ENCODE assay signal across 8 cellular contexts in the genomic region with DNA sequence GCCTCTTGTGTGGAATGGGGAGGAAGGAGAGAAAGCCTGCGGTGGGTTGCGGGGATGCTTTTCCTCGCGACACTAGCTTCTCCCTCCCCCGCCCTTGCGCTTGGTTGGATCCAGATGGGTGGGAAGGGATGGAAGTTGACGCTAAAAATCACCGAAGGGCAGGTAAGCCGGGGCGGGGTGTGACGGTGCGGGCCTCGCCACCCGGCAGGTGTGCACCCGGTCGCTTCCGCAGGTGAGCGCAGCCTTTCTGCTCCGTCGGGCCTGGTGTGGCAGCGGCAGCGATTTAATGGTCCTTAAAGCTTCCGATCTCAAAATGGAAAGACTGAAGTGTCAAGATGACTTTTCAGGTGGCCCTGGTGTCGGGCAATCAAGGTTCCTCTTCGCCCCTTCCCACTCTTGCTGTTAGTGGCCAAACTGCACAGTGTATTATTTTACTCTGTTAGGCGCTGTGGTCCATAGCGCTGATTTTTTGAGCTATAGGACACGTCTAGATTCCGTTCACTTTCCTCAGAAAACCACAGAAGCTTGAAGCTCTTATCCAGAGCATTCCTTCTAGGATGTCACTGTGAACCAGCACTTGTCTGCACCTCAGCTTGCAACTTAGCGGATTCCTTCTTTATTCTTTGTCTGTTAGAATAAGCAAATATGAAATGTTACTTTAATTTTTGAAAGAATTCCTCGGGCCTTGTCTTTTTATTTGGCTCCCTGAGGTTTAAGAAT. TPM values are rescaled to one million over a fixed set of nuclear protein-coding genes. Genes with fewer than 3 reads are reported as not detected.
A peak's percentile ranks its signal among the peaks of the same experiment; 100 is the strongest.
DNase-seq lines count a peak whose midpoint lies in the region; TF ChIP-seq lines count a peak whose summit lies in the region.

No MANE protein-coding gene starts in this region.

- intact Hi-C loops in esophagus squamous epithelium (cut with DNase I) (no loop called here), vagina (cut with DNase I) (no loop called here)

- peaks cover 0 to 27% (median 7%) of the 10 kb centered on the region in 3 donors for H3K36me3 ChIP-seq in esophagus squamous epithelium
- H3K36me3 ChIP-seq in neuronal stem cell (replicated peaks in 1 of 2; ENCODE audit: control insufficient read depth in 2 of 2, insufficient read depth in 2 of 2, low read length in 2 of 2): peaks cover 14 to 65% of the 10 kb centered on the region in 2 donors
- H3K36me3 ChIP-seq in vagina: peaks cover 0 to 10% of the 10 kb centered on the region in 2 donors

- no peak for TF ChIP-seq CTCF in esophagus squamous epithelium (IDR thresholded peaks at IDR 0.05)
- no peak for TF ChIP-seq CTCF in vagina (IDR thresholded peaks at IDR 0.05)

- no peak overlapping the region for H2AK5ac ChIP-seq in neuronal stem cell (ENCODE audit: low read depth, low read length)

- H3K27ac ChIP-seq in esophagus squamous epithelium (peak overlapping the region; percentile 97 to 100 (median 98)), neuronal stem cell (replicated peaks; ENCODE audit: low read length) (no peak overlapping the region), vagina (peak overlapping the region; percentile 99)

- H3K18ac ChIP-seq in neuronal stem cell (ENCODE audit: low read length): no peak overlapping the region

- H4K8ac ChIP-seq in neuronal stem cell (ENCODE audit: low read depth, low read length): no peak overlapping the region

- H3K14ac ChIP-seq in neuronal stem cell (ENCODE audit: low read length): peak overlapping the region; percentile 11

- H3K9ac ChIP-seq in neuronal stem cell (ENCODE audit: low read depth, low read length, poor library complexity): peak overlapping the region; percentile 70

- no peaks in the 10 kb centered on the region for H3K27me3 ChIP-seq in esophagus squamous epithelium
- H3K27me3 ChIP-seq in neuronal stem cell (ENCODE audit: control insufficient read depth in 3 of 3, insufficient read depth in 3 of 3, low read depth in 1 of 3, low read length in 3 of 3): no peaks in the 10 kb centered on the region
- no peaks in the 10 kb centered on the region for H3K27me3 ChIP-seq in vagina

- H3K23ac ChIP-seq in neuronal stem cell (ENCODE audit: low read depth, low read length, poor library complexity): no peak overlapping the region

- no peak for TF ChIP-seq POLR2A in esophagus squamous epithelium (IDR thresholded peaks at IDR 0.05)
- no peak for TF ChIP-seq POLR2A in vagina (IDR thresholded peaks at IDR 0.05)

- no peak overlapping the region for H2BK5ac ChIP-seq in neuronal stem cell (ENCODE audit: low read length)

- peak overlapping the region; percentile 75 for H3K4me2 ChIP-seq in neuronal stem cell (ENCODE audit: insufficient read depth, low read length, poor library complexity, severe bottlenecking)

- no peaks in the 10 kb centered on the region for H3K9me3 ChIP-seq in esophagus squamous epithelium
- no peaks in the 10 kb centered on the region for H3K9me3 ChIP-seq in neuronal stem cell (replicated peaks in 1 of 2; ENCODE audit: control insufficient read depth in 2 of 2, insufficient read depth in 1 of 2, low read depth in 1 of 2, low read length in 2 of 2)
- no peaks in the 10 kb centered on the region for H3K9me3 ChIP-seq in vagina

- no peak overlapping the region for H2BK120ac ChIP-seq in neuronal stem cell (ENCODE audit: low read depth, low read length)

- H2BK15ac ChIP-seq in neuronal stem cell (ENCODE audit: low read length): no peak overlapping the region

- 3% methylated on average over 30 to 31 of the region's 31 CpGs for WGBS in esophagus squamous epithelium, 2 donors
- WGBS in neuronal stem cell (ENCODE audit: extremely low coverage in 2 of 2, insufficient read length in 2 of 2, insufficient replicate concordance in 1 of 2), 2 donors: no CpG with 5 or more reads among the region's 31 CpGs

- H3K79me1 ChIP-seq in neuronal stem cell (ENCODE audit: low read depth, low read length): peaks cover 4% of the 10 kb centered on the region

- no peak overlapping the region for H2BK12ac ChIP-seq in neuronal stem cell (ENCODE audit: low read length)

- H4K91ac ChIP-seq in neuronal stem cell (ENCODE audit: low read depth, low read length, poor library complexity): no peak overlapping the region

- DNase-seq in NCI-H1436 (lab: John Stamatoyannopoulos, UW) (peak; percentile 34), NCI-H1436 treated with DMSO at 0.1 percent for 48 hours (lab: John Stamatoyannopoulos, UW) (no peak), NAMALWA (ENCODE audit: low spot score) (peak; percentile 53), esophagus squamous epithelium (lab: John Stamatoyannopoulos, UW) (peak; percentile 52), neuronal stem cell (ENCODE audit: low spot score) (no peak), vagina (ENCODE audit: extremely low spot score in 2 of 2) (peak in 1 of 2 donors; percentile 91), HCEC 1CT (no peak)
- peak; percentile 66 for DNase-seq in activated CD8-positive, alpha-beta memory T cell treated with anti-CD3 and anti-CD28 coated beads, Interleukin-2, amount 50 U/mL, for 48 hours

- H3K4me1 ChIP-seq in esophagus squamous epithelium: peaks cover 6 to 54% (median 31%) of the 10 kb centered on the region in 3 donors
- H3K4me1 ChIP-seq in neuronal stem cell (ENCODE audit: control insufficient read depth in 2 of 2, insufficient read depth in 1 of 2, low read depth in 1 of 2, low read length in 2 of 2): peaks cover 4 to 8% of the 10 kb centered on the region in 2 donors
- peaks cover 45% of the 10 kb centered on the region for H3K4me1 ChIP-seq in vagina

- H3K4me3 ChIP-seq in esophagus squamous epithelium: peak overlapping the region; percentile 81 to 95 (median 85)
- H3K4me3 ChIP-seq in neuronal stem cell (ENCODE audit: low read length in 2 of 2): peak overlapping the region; percentile 92 to 96
- peak overlapping the region; percentile 57 to 67 for H3K4me3 ChIP-seq in vagina

- H3K4ac ChIP-seq in neuronal stem cell (ENCODE audit: low read length): no peak overlapping the region

- H2AFZ ChIP-seq in neuronal stem cell (ENCODE audit: low read length): peak overlapping the region; percentile 93

RNA-seq across cellular contexts. Expression of a gene that starts 0.8 kb away (rescaled TPM):
- 10 to 100 TPM; 21.3 to 39.8 (median 29.9) TPM for total RNA-seq in esophagus squamous epithelium
- 40.1 TPM for polyA plus RNA-seq in neuronal stem cell (2013, experiment 1 of 2)
- polyA plus RNA-seq in neuronal stem cell (2013, experiment 2 of 2): 37.1 TPM
- total RNA-seq in vagina: 16.0 TPM

RNA-seq across cellular contexts. Expression of a gene that starts 0.9 kb away (rescaled TPM):
- total RNA-seq in esophagus squamous epithelium (100 to 1,000 TPM in 3 of 4 donors, 10 to 100 TPM in 1; 69.1 to 201 (median 133) TPM), vagina (189 TPM)
- polyA plus RNA-seq in neuronal stem cell (2013, experiment 1 of 2): 345 TPM
- 337 TPM for polyA plus RNA-seq in neuronal stem cell (2013, experiment 2 of 2)

RNA-seq across cellular contexts. Expression of a gene that starts 57.4 kb away (rescaled TPM):
- total RNA-seq in esophagus squamous epithelium (100 to 1,000 TPM in 1 of 4 donors, 10 to 100 TPM in 3; 49.9 to 105 (median 71.0) TPM), vagina (91.8 TPM)
- 558 TPM for polyA plus RNA-seq in neuronal stem cell (2013, experiment 1 of 2)
- polyA plus RNA-seq in neuronal stem cell (2013, experiment 2 of 2): 549 TPM

Comparison
In these comparisons a context has a peak if more than half of its experiments do, and no peak if none do; other contexts are left out.
1. DNase-seq: peak in NCI-H1436 (single experiment), NAMALWA (single experiment), activated CD8-positive, alpha-beta memory T cell treated with anti-CD3 and anti-CD28 coated beads, Interleukin-2, amount 50 U/mL, for 48 hours (single experiment) and esophagus squamous epithelium (single experiment); none in NCI-H1436 treated with DMSO at 0.1 percent for 48 hours (single experiment), neuronal stem cell (single experiment) and HCEC 1CT (single experiment).
2. Peak in every context shown above with its lines, with median percentiles within 50 percentile points of each other: H3K4me3 ChIP-seq.